7 cellular contexts compared by ENCODE assay signal in the genomic region with DNA sequence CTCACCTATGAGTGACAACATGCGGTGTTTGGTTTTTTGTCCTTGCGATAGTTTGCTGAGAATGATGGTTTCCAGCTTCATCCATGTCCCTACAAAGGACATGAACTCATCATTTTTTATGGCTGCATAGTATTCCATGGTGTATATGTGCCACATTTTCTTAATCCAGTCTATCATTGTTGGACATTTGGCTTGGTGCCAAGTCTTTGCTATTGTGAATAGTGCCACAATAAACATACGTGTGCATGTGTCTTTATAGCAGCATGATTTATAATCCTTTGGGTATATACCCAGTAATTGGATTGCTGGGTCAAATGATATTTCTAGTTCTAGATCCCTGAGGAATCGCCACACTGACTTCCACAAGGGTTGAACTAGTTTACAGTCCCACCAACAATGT. TPM values are rescaled to one million over a fixed set of nuclear protein-coding genes. Genes with fewer than 3 reads are reported as not detected.
DNase-seq lines count a peak whose midpoint lies in the region; ATAC-seq, FAIRE-seq and TF ChIP-seq lines count a peak whose summit lies in the region.
"Not testable (repeated sequence)": the region's sequence is repeated elsewhere in the genome, so short reads cannot be mapped to it uniquely, and the experiment has no call there.
"Had no signal": no experiment of that assay in that cellular context is flagged by ENCODE, and none has a peak within 500 bp of the region (broad histone marks: within the 10 kb centered on the region; RNA-seq: fewer than 3 reads in every experiment).

No MANE protein-coding gene starts in this region.

- not testable (repeated sequence) for H3K4me2 ChIP-seq in OCI-LY3 (ENCODE audit: low read length); K562 (ENCODE audit: insufficient read depth, low read length); HepG2 (ENCODE audit: low read depth, low read length)

- WGBS in K562 (ENCODE audit: insufficient coverage, low coverage, missing lambda C conversion rate): 0% methylated on average over 3 of the region's 4 CpGs
- 49% methylated on average over 4 of the region's 4 CpGs for whole genome bisulfite sequencing in HepG2 (ENCODE audit: low lambda C conversion rate)

- in situ Hi-C loops in K562 (cut with MboI); HepG2 (cut with HindIII; ENCODE audit: extremely low pct_ligation_motif_present, low pct_unique_long_range_greater_than_20kb): not testable (repeated sequence)

- TF ChIP-seq RAD21 in K562 (CRISPR knock-in tag; conservative IDR thresholded peaks at IDR 0.05 in 1 of 2, IDR thresholded peaks at IDR 0.05 in 1 of 2); HepG2 (CRISPR knock-in tag; IDR thresholded peaks at IDR 0.05): not testable (repeated sequence)

- intact Hi-C loops in K562 (cut with micrococcal nuclease); HepG2 (cut with micrococcal nuclease; ENCODE audit: unreplicated experiment): not testable (repeated sequence)

- POLR2A ChIA-PET in HEK293 (lab: Yijun Ruan, JAX); K562 (lab: Yijun Ruan, JAX); HepG2 (lab: Yijun Ruan, JAX): not testable (repeated sequence)

- TF ChIP-seq EP300 in K562 (IDR thresholded peaks at IDR 0.05; ENCODE audit: low read length); HepG2 (IDR thresholded peaks at IDR 0.05; ENCODE audit: low read depth in 2 of 2, low read length in 2 of 2); HepG2 (CRISPR knock-in tag; IDR thresholded peaks at IDR 0.05; ENCODE audit: borderline replicate concordance): not testable (repeated sequence)

- CTCF ChIA-PET in HEK293 (lab: Yijun Ruan, JAX); K562 (lab: Yijun Ruan, JAX; ENCODE audit: low intra/inter-chr PET ratio); HepG2 (lab: Yijun Ruan, JAX; ENCODE audit: low intra/inter-chr PET ratio, low total read pairs): not testable (repeated sequence)

- not testable (repeated sequence) for ATAC-seq in K562, HepG2

- not testable (repeated sequence) for H4K20me1 ChIP-seq in OCI-LY3 (ENCODE audit: insufficient read depth, low read length); K562 (replicated peaks; ENCODE audit: control insufficient read depth, insufficient read depth, low read length); HepG2 (ENCODE audit: insufficient read depth, low read length)

- TF ChIP-seq CTCF in HEK293 (tag by site-specific recombination; IDR thresholded peaks at IDR 0.05); OCI-LY3 (IDR thresholded peaks at IDR 0.05; ENCODE audit: low read depth, low read length); K562 (IDR thresholded peaks at IDR 0.05 in 2 of 3, conservative IDR thresholded peaks at IDR 0.05 in 1 of 3; ENCODE audit: insufficient read depth in 2 of 3, low read depth in 1 of 3, low read length in 3 of 3); HepG2 (CRISPR knock-in tag; IDR thresholded peaks at IDR 0.05): not testable (repeated sequence)

- not testable (repeated sequence) for H3K36me3 ChIP-seq in HEK293 (ENCODE audit: control insufficient read depth in 2 of 2, insufficient read depth in 1 of 2, low read length in 2 of 2); OCI-LY3 (replicated peaks; ENCODE audit: low read depth, low read length); K562 (ENCODE audit: control insufficient read depth, insufficient read depth, low read length); HepG2 (replicated peaks in 1 of 2; ENCODE audit: control insufficient read depth in 1 of 2, insufficient read depth in 2 of 2, low read length in 2 of 2)

- H2AFZ ChIP-seq in OCI-LY3 (ENCODE audit: low read depth, low read length); K562 (ENCODE audit: low read depth, low read length); HepG2 (ENCODE audit: low read length): not testable (repeated sequence)

- not testable (repeated sequence) for BruUV-seq in K562 (replicated peaks; lab: Mats Ljungman, UMichigan); HepG2 (replicated peaks; lab: Mats Ljungman, UMichigan)

- H3K9me1 ChIP-seq in K562 (ENCODE audit: control insufficient read depth, insufficient read depth, low read length): not testable (repeated sequence)

- not testable (repeated sequence) for H3K4me1 ChIP-seq in HEK293 (ENCODE audit: control insufficient read depth, insufficient read depth, low read length); K562 (replicated peaks in 1 of 2; ENCODE audit: control insufficient read depth in 2 of 2, insufficient read depth in 2 of 2, low read length in 2 of 2); HepG2 (ENCODE audit: insufficient read depth, low read length)
- peaks cover 38% of the 10 kb centered on the region for H3K4me1 ChIP-seq in OCI-LY3 (ENCODE audit: low read length)

- H3K79me2 ChIP-seq in OCI-LY3 (ENCODE audit: low read length); K562 (ENCODE audit: control insufficient read depth, insufficient read depth, low read length); HepG2 (ENCODE audit: insufficient read depth, low read length): not testable (repeated sequence)

- not testable (repeated sequence) for FAIRE-seq in K562 (lab: Jason Lieb, UNC); HepG2 (lab: Jason Lieb, UNC)

- not testable (repeated sequence) for TF ChIP-seq POLR2A in K562 (conservative IDR thresholded peaks at IDR 0.05); HepG2 (IDR thresholded peaks at IDR 0.05; ENCODE audit: insufficient read depth in 1 of 2, low read depth in 2 of 2, low read length in 2 of 2)

- not testable (repeated sequence) for H3K4me3 ChIP-seq in HEK293 (ENCODE audit: low read depth, low read length); OCI-LY3 (ENCODE audit: low read length); K562; HepG2 (replicated peaks in 1 of 3; ENCODE audit: insufficient read depth in 1 of 3, low read depth in 2 of 3, low read length in 3 of 3)

- not testable (repeated sequence) for H3K9ac ChIP-seq in OCI-LY3 (ENCODE audit: low read length); K562 (ENCODE audit: insufficient read depth in 1 of 2, low read depth in 2 of 2, low read length in 2 of 2); HepG2 (ENCODE audit: insufficient read depth, low read depth, low read length)

- not testable (repeated sequence) for H3K27me3 ChIP-seq in OCI-LY3 (ENCODE audit: low read depth, low read length); K562 (ENCODE audit: control insufficient read depth in 2 of 2, insufficient read depth in 2 of 2, low read length in 2 of 2); HepG2 (ENCODE audit: control insufficient read depth in 1 of 2, insufficient read depth in 2 of 2, low read length in 2 of 2)

- not testable (repeated sequence) for H3K27ac ChIP-seq in HEK293 (ENCODE audit: extremely low read depth, low read depth, low read length); K562 (ENCODE audit: extremely low read depth, low read depth, low read length); HepG2 (ENCODE audit: extremely low read length, insufficient read depth, low read length)
- peak overlapping the region; percentile 44; the same call in 1 of the 2 replicates for H3K27ac ChIP-seq in OCI-LY3 (ENCODE audit: low read length)

- not testable (repeated sequence) for DNase-seq in K562 (ENCODE audit: extremely low read depth in 1 of 4, low spot score in 3 of 4); HepG2 (ENCODE audit: low spot score)

- H3K9me3 ChIP-seq in HEK293 (ENCODE audit: control insufficient read depth, insufficient read depth, low read depth, low read length); OCI-LY3 (ENCODE audit: insufficient read depth, low read length); K562 (replicated peaks; ENCODE audit: control insufficient read depth, insufficient read depth, low read depth, low read length); HepG2 (ENCODE audit: low read length): not testable (repeated sequence)

RNA-seq across cellular contexts. Expression of a gene that starts 9.4 kb away (rescaled TPM):
- not detected in 2 replicates for total RNA-seq in K562 (2011; cell fraction: chromatin; rRNA removed; ENCODE audit: low replicate concordance)
- total RNA-seq in K562 (2011; cell fraction: nucleolus; rRNA removed): not detected in 2 replicates
- not detected in 2 replicates for total RNA-seq in K562 (2011; cell fraction: nucleoplasm; rRNA removed)
- total RNA-seq in K562 (2014; rRNA removed) (not detected in 2 replicates), K562 (2014; rRNA removed; fragmentation: Illumina TruSeq; extraction: Trizol) (not detected in 2 replicates), K562 (2015; rRNA removed; fragmentation: Illumina TruSeq; extraction: Trizol) (0.04 and 0.11 TPM in 2 replicates), K562 (2021) (0.02 and 0.11 TPM in 2 replicates), HepG2 (2016; rRNA removed; fragmentation: Illumina TruSeq; extraction: Trizol) (not detected in 2 replicates)
- polyA plus RNA-seq in K562 (2011; rRNA removed) (not detected in 2 replicates), K562 (2014; fragmentation: Illumina TruSeq; extraction: Trizol) (not detected in 2 replicates), K562 (2014; fragmentation: Nextera tagmentation; extraction: Ambion mirVana) (not detected), K562 (2014; rRNA removed) (not detected in 2 replicates), HepG2 (2011; rRNA removed) (not detected in 2 replicates)
- polyA plus RNA-seq in K562 (2011; cell fraction: cytosol; rRNA removed): not detected in 2 replicates
- polyA plus RNA-seq in K562 (2011; cell fraction: nucleus; rRNA removed): not detected in 2 replicates
- polyA plus RNA-seq in K562 (2012): under 0.01 and 0.03 TPM in 2 replicates
- not detected in 2 replicates for polyA minus RNA-seq in K562 (2011; rRNA and poly(A)+ RNA removed)
- polyA minus RNA-seq in K562 (2011; cell fraction: cytosol; rRNA and poly(A)+ RNA removed): not detected in 2 replicates
- not detected in 2 replicates for polyA minus RNA-seq in K562 (2011; cell fraction: nucleus; rRNA and poly(A)+ RNA removed)
- not detected in 2 replicates for total RNA-seq in HepG2 (2016; cell fraction: cytosol; rRNA removed; fragmentation: Illumina TruSeq; extraction: Trizol; ENCODE audit: low read depth)
- total RNA-seq in HepG2 (2016; cell fraction: insoluble cytoplasmic fraction; rRNA removed; fragmentation: Illumina TruSeq; extraction: Trizol): not detected in 2 replicates
- not detected in 2 replicates for total RNA-seq in HepG2 (2016; cell fraction: membrane; rRNA removed; fragmentation: Illumina TruSeq; extraction: Trizol)
- not detected in 2 replicates for total RNA-seq in HepG2 (2016; cell fraction: nucleus; rRNA removed; fragmentation: Illumina TruSeq; extraction: Trizol)
- not detected in 2 replicates for polyA plus RNA-seq in HepG2 (2011; cell fraction: cytosol; rRNA removed)
- polyA plus RNA-seq in HepG2 (2011; cell fraction: nucleus; rRNA removed): not detected in 2 replicates
- not detected in 2 replicates for polyA plus RNA-seq in HepG2 (2012)
- not detected in 2 replicates for polyA plus RNA-seq in HepG2 (2016; cell fraction: cytosol; fragmentation: Illumina TruSeq; extraction: Trizol; ENCODE audit: low read depth)
- not detected in 2 replicates for polyA plus RNA-seq in HepG2 (2016; cell fraction: insoluble cytoplasmic fraction; fragmentation: Illumina TruSeq; extraction: Trizol; ENCODE audit: low read depth)
- not detected in 2 replicates for polyA plus RNA-seq in HepG2 (2016; cell fraction: membrane; fragmentation: Illumina TruSeq; extraction: Trizol; ENCODE audit: low read depth)
- not detected in 2 replicates for polyA plus RNA-seq in HepG2 (2016; cell fraction: nucleus; fragmentation: Illumina TruSeq; extraction: Trizol; ENCODE audit: insufficient read depth, low read depth)
- not detected in 2 replicates for polyA minus RNA-seq in HepG2 (2011; rRNA and poly(A)+ RNA removed; ENCODE audit: low replicate concordance)
- polyA minus RNA-seq in HepG2 (2011; cell fraction: cytosol; rRNA and poly(A)+ RNA removed): not detected in 2 replicates
- polyA minus RNA-seq in HepG2 (2011; cell fraction: nucleus; rRNA and poly(A)+ RNA removed): not detected in 2 replicates
- total RNA-seq: A673, Calu3 had no signal
- polyA plus RNA-seq: A549 had no signal
